In the genomic region with DNA sequence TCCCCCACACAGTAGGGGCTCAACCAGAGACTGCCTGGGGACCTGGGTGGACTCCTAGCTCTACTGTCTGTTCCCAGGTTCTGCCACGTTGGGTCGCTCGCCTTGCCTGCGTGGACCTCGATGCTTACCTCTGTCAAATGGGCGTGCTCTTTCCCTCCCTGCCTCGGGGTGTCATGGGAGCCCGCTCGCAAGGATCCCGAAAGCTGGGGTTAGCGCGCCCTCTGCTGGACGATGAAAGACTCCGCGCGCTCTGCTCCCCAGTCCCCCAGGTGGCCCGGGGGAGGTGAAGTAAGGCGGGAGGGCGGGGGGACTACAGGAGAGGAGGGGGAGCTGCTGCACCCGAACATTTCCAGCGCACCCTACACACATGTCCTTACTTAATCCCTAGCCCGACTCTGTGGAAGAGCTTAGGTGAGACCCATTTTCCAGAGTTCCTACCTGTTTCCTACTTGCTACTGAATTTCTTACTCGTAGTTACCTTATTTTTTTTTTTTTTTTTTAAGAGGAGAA, we compare ENCODE assay signal across 8 cellular contexts. TPM values are rescaled to one million over a fixed set of nuclear protein-coding genes. Genes with fewer than 3 reads are reported as not detected.
DNase-seq lines count a peak whose midpoint lies in the region; ATAC-seq and TF ChIP-seq lines count a peak whose summit lies in the region.

No MANE protein-coding gene starts in this region.

- TF ChIP-seq POLR2A in lower leg skin (IDR thresholded peaks at IDR 0.05): no peak

- intact Hi-C loops in lower leg skin (cut with DNase I; ENCODE audit: low total_unique reads): loop anchor here (10.0 kb wide), 2 partner anchors 52 to 502 kb away; no protein-coding TSS in a partner anchor

- H3K4me3 ChIP-seq in lower leg skin (ENCODE audit: low read depth, poor library complexity, severe bottlenecking): no peak overlapping the region

- peak; percentile 57 for ATAC-seq in HG02938 (IDR thresholded peaks at IDR 0.05; ENCODE audit: unreplicated experiment)

- 4% methylated on average over 23 of the region's 23 CpGs for WGBS in lower leg skin, 2 donors

- DNase-seq in NCI-H69 (lab: John Stamatoyannopoulos, UW): peak; percentile 77
- peak; percentile 67 to 69 for DNase-seq in activated CD4-positive, alpha-beta T cell treated with anti-CD3 and anti-CD28 coated beads, Interleukin-2, amount 50 U/mL, for 24 hours (ENCODE audit: low read depth in 1 of 2, low spot score in 1 of 2)
- peak; percentile 83 for DNase-seq in dermis blood vessel endothelial cell
- DNase-seq in lower leg skin (ENCODE audit: low spot score in 2 of 2): peak; percentile 28 to 94
- DNase-seq in stimulated activated CD8-positive, alpha-beta memory T cell treated with anti-CD3 and anti-CD28 coated beads, Interleukin-15, amount 100 ng/mL, for 4 hours (ENCODE audit: low read depth in 2 of 2): peak; percentile 37 to 38
- DNase-seq in NCI-H1105 (lab: John Stamatoyannopoulos, UW): no peak

- peak; percentile 85 for TF ChIP-seq CTCF in GM12873 (IDR thresholded peaks at IDR 0.05; ENCODE audit: insufficient read depth, low read depth, low read length, missing control alignments)
- TF ChIP-seq CTCF in lower leg skin (IDR thresholded peaks at IDR 0.05): peak in 1 of 3 donors; percentile 83

RNA-seq across cellular contexts. Expression of a gene that starts 2.3 kb away (rescaled TPM):
- total RNA-seq in dermis blood vessel endothelial cell (not detected in 2 replicates), lower leg skin (not detected)

RNA-seq across cellular contexts. Expression of a gene that starts 16.0 kb away (rescaled TPM):
- not detected in 2 replicates for total RNA-seq in dermis blood vessel endothelial cell
- 1 to 10 TPM; 3.1 to 4.6 (median 4.4) TPM for total RNA-seq in lower leg skin

RNA-seq across cellular contexts. Expression of a gene that starts 42.9 kb away (rescaled TPM):
- total RNA-seq in dermis blood vessel endothelial cell (0.70 TPM in 1 of 2 replicates, not detected in the other), lower leg skin (1 to 10 TPM in 2 of 4 donors, under 1 TPM in 2; 0.25 to 1.2 (median 0.69) TPM)
